ENCODE assay signal across 1 cellular context in the genomic region with DNA sequence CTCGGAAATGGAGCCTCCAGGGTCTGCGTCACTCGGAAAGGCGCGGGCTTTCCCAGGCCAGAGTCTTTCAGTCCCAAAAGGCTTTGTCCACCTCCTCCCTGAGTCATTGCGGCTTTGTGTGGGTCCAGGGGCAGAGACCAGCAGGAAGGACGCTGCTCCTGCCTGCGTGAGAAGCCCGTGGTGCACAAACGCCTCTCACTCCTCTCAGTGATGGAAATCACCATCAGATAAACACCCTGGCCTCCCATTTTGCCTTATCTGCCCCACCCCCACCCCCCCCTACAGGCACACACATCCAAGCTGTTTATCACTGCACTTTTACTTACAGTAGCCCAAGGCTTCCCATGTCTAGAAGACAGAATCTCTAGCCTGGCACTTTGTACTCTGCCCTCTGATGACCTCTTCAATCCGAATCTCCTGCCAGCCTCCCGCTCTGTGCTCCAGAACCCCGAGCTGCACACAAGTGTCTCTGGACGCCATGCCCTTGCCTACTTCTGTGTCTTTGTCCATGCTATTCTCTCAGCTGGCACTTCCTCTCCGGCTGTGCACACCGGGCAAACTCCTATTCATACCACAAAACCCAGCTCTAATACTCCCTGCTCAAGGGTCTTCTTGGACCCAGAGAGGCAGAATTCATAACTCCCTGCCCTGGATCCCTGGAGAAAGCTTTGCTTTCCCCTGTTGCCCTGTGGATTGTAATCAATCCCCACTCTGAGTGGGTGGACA.
TF ChIP-seq lines count a peak whose summit lies in the region.

No MANE protein-coding gene starts in this region.

TF ChIP-seq in K562, 482 proteins besides CTCF, POLR2A, EP300 and RAD21 (continued from another document and continues in another):
- TF ChIP-seq CTBP1 (IDR thresholded peaks at IDR 0.05; ENCODE audit: borderline replicate concordance) (peak; percentile 33; the same call in 1 of the 2 replicates), ZFP1 (CRISPR knock-in tag; IDR thresholded peaks at IDR 0.05) (no peak), ZSCAN32 (CRISPR knock-in tag; IDR thresholded peaks at IDR 0.05) (no peak), NCOA4 (IDR thresholded peaks at IDR 0.05; ENCODE audit: partially characterized antibody) (no peak), CCAR2 (IDR thresholded peaks at IDR 0.05; ENCODE audit: low read depth, low read length) (no peak), MEIS2 (IDR thresholded peaks at IDR 0.05; ENCODE audit: partially characterized antibody) (no peak), HNRNPL (IDR thresholded peaks at IDR 0.05; ENCODE audit: low read depth, low read length) (no peak), ZNF263 (CRISPR knock-in tag; IDR thresholded peaks at IDR 0.05; ENCODE audit: borderline replicate concordance) (no peak), CBX8 (IDR thresholded peaks at IDR 0.05; ENCODE audit: borderline replicate concordance, extremely low read depth, low read depth, low read length, poor library complexity, severe bottlenecking) (no peak), CHD2 (IDR thresholded peaks at IDR 0.05; ENCODE audit: low read depth, low read length) (no peak), ZNF436 (CRISPR knock-in tag; IDR thresholded peaks at IDR 0.05) (no peak), FOSL1 (tag; conservative IDR thresholded peaks at IDR 0.05) (peak; percentile 68), MTA1 (IDR thresholded peaks at IDR 0.05; ENCODE audit: borderline replicate concordance) (no peak), SAFB (IDR thresholded peaks at IDR 0.05; ENCODE audit: borderline replicate concordance, low read depth, low read length) (no peak), TAF1 (IDR thresholded peaks at IDR 0.05; ENCODE audit: control insufficient read depth, extremely low read depth, insufficient read depth, low read length, severe bottlenecking) (no peak), ZNF184 (CRISPR knock-in tag; IDR thresholded peaks at IDR 0.05) (no peak), JUND (IDR thresholded peaks at IDR 0.05; ENCODE audit: borderline replicate concordance, low read depth, low read length) (peak; percentile 54), JUND (tag; IDR thresholded peaks at IDR 0.05; ENCODE audit: borderline replicate concordance, low read depth, low read length) (no peak; the same call in 2 of the 3 replicates), TBP (optimal IDR thresholded peaks at IDR 0.05; ENCODE audit: low read depth, low read length) (no peak), TAF9B (IDR thresholded peaks at IDR 0.05; ENCODE audit: partially characterized antibody) (no peak), PRPF4 (IDR thresholded peaks at IDR 0.05; ENCODE audit: insufficient read depth, low read depth, low read length, poor library complexity, severe bottlenecking) (no peak), YY1 (IDR thresholded peaks at IDR 0.05; ENCODE audit: borderline replicate concordance in 1 of 3, control insufficient read depth in 1 of 3, extremely low read depth in 1 of 3, insufficient read depth in 3 of 3, insufficient read length in 1 of 3, insufficient replicate concordance in 2 of 3, low read depth in 1 of 3, low read length in 2 of 3) (no peak), TCFL5 (CRISPR knock-in tag; conservative IDR thresholded peaks at IDR 0.05) (no peak), HOXB6 (CRISPR knock-in tag; IDR thresholded peaks at IDR 0.05; ENCODE audit: borderline replicate concordance) (no peak), U2AF1 (optimal IDR thresholded peaks at IDR 0.05; ENCODE audit: low read depth, low read length) (no peak), SRSF1 (IDR thresholded peaks at IDR 0.05; ENCODE audit: low read depth, low read length) (no peak), ASH1L (IDR thresholded peaks at IDR 0.05; ENCODE audit: borderline replicate concordance, low read depth, partially characterized antibody) (no peak), FOXJ2 (tag; IDR thresholded peaks at IDR 0.05) (no peak), ETV5 (CRISPR knock-in tag; IDR thresholded peaks at IDR 0.05; ENCODE audit: low read depth) (no peak), SETDB1 (IDR thresholded peaks at IDR 0.05; ENCODE audit: low read length) (no peak), FOXK2 (conservative IDR thresholded peaks at IDR 0.05 in 1 of 2, IDR thresholded peaks at IDR 0.05 in 1 of 2; ENCODE audit: low read depth in 2 of 2) (no peak), NCOR1 (IDR thresholded peaks at IDR 0.05) (no peak), RUNX1 (IDR thresholded peaks at IDR 0.05; ENCODE audit: low read depth) (no peak), EP400 (IDR thresholded peaks at IDR 0.05) (no peak), SNIP1 (IDR thresholded peaks at IDR 0.05; ENCODE audit: low read depth) (no peak), STAT5B (CRISPR knock-in tag; IDR thresholded peaks at IDR 0.05) (no peak), RCOR1 (IDR thresholded peaks at IDR 0.05; ENCODE audit: borderline replicate concordance in 1 of 2, low read depth in 2 of 2, low read length in 2 of 2) (peak in 1 of 2 experiments; percentile 58; a peak in 1 of 4 replicates)
- TF ChIP-seq, protein P1, sequence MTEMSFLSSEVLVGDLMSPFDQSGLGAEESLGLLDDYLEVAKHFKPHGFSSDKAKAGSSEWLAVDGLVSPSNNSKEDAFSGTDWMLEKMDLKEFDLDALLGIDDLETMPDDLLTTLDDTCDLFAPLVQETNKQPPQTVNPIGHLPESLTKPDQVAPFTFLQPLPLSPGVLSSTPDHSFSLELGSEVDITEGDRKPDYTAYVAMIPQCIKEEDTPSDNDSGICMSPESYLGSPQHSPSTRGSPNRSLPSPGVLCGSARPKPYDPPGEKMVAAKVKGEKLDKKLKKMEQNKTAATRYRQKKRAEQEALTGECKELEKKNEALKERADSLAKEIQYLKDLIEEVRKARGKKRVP (CRISPR knock-in tag; IDR thresholded peaks at IDR 0.05), result no peak
- TF ChIP-seq, protein P2, sequence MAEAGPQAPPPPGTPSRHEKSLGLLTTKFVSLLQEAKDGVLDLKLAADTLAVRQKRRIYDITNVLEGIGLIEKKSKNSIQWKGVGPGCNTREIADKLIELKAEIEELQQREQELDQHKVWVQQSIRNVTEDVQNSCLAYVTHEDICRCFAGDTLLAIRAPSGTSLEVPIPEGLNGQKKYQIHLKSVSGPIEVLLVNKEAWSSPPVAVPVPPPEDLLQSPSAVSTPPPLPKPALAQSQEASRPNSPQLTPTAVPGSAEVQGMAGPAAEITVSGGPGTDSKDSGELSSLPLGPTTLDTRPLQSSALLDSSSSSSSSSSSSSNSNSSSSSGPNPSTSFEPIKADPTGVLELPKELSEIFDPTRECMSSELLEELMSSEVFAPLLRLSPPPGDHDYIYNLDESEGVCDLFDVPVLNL (CRISPR knock-in tag; IDR thresholded peaks at IDR 0.05; ENCODE audit: low read depth), result no peak
- TF ChIP-seq, protein P3, sequence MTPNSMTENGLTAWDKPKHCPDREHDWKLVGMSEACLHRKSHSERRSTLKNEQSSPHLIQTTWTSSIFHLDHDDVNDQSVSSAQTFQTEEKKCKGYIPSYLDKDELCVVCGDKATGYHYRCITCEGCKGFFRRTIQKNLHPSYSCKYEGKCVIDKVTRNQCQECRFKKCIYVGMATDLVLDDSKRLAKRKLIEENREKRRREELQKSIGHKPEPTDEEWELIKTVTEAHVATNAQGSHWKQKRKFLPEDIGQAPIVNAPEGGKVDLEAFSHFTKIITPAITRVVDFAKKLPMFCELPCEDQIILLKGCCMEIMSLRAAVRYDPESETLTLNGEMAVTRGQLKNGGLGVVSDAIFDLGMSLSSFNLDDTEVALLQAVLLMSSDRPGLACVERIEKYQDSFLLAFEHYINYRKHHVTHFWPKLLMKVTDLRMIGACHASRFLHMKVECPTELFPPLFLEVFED (CRISPR knock-in tag; conservative IDR thresholded peaks at IDR 0.05), result no peak
- TF ChIP-seq, protein P4, sequence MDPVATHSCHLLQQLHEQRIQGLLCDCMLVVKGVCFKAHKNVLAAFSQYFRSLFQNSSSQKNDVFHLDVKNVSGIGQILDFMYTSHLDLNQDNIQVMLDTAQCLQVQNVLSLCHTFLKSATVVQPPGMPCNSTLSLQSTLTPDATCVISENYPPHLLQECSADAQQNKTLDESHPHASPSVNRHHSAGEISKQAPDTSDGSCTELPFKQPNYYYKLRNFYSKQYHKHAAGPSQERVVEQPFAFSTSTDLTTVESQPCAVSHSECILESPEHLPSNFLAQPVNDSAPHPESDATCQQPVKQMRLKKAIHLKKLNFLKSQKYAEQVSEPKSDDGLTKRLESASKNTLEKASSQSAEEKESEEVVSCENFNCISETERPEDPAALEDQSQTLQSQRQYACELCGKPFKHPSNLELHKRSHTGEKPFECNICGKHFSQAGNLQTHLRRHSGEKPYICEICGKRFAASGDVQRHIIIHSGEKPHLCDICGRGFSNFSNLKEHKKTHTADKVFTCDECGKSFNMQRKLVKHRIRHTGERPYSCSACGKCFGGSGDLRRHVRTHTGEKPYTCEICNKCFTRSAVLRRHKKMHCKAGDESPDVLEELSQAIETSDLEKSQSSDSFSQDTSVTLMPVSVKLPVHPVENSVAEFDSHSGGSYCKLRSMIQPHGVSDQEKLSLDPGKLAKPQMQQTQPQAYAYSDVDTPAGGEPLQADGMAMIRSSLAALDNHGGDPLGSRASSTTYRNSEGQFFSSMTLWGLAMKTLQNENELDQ (CRISPR knock-in tag; IDR thresholded peaks at IDR 0.05; ENCODE audit: borderline replicate concordance), result no peak
- TF ChIP-seq, protein P5, sequence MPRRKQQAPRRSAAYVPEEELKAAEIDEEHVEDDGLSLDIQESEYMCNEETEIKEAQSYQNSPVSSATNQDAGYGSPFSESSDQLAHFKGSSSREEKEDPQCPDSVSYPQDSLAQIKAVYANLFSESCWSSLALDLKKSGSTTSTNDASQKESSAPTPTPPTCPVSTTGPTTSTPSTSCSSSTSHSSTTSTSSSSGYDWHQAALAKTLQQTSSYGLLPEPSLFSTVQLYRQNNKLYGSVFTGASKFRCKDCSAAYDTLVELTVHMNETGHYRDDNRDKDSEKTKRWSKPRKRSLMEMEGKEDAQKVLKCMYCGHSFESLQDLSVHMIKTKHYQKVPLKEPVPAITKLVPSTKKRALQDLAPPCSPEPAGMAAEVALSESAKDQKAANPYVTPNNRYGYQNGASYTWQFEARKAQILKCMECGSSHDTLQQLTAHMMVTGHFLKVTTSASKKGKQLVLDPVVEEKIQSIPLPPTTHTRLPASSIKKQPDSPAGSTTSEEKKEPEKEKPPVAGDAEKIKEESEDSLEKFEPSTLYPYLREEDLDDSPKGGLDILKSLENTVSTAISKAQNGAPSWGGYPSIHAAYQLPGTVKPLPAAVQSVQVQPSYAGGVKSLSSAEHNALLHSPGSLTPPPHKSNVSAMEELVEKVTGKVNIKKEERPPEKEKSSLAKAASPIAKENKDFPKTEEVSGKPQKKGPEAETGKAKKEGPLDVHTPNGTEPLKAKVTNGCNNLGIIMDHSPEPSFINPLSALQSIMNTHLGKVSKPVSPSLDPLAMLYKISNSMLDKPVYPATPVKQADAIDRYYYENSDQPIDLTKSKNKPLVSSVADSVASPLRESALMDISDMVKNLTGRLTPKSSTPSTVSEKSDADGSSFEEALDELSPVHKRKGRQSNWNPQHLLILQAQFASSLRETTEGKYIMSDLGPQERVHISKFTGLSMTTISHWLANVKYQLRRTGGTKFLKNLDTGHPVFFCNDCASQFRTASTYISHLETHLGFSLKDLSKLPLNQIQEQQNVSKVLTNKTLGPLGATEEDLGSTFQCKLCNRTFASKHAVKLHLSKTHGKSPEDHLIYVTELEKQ (CRISPR knock-in tag; IDR thresholded peaks at IDR 0.05), result no peak
- TF ChIP-seq, protein P6, sequence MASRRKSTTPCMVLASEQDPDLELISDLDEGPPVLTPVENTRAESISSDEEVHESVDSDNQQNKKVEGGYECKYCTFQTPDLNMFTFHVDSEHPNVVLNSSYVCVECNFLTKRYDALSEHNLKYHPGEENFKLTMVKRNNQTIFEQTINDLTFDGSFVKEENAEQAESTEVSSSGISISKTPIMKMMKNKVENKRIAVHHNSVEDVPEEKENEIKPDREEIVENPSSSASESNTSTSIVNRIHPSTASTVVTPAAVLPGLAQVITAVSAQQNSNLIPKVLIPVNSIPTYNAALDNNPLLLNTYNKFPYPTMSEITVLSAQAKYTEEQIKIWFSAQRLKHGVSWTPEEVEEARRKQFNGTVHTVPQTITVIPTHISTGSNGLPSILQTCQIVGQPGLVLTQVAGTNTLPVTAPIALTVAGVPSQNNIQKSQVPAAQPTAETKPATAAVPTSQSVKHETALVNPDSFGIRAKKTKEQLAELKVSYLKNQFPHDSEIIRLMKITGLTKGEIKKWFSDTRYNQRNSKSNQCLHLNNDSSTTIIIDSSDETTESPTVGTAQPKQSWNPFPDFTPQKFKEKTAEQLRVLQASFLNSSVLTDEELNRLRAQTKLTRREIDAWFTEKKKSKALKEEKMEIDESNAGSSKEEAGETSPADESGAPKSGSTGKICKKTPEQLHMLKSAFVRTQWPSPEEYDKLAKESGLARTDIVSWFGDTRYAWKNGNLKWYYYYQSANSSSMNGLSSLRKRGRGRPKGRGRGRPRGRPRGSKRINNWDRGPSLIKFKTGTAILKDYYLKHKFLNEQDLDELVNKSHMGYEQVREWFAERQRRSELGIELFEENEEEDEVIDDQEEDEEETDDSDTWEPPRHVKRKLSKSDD (conservative IDR thresholded peaks at IDR 0.05; ENCODE audit: low read length), result no peak
- TF ChIP-seq, protein P7, sequence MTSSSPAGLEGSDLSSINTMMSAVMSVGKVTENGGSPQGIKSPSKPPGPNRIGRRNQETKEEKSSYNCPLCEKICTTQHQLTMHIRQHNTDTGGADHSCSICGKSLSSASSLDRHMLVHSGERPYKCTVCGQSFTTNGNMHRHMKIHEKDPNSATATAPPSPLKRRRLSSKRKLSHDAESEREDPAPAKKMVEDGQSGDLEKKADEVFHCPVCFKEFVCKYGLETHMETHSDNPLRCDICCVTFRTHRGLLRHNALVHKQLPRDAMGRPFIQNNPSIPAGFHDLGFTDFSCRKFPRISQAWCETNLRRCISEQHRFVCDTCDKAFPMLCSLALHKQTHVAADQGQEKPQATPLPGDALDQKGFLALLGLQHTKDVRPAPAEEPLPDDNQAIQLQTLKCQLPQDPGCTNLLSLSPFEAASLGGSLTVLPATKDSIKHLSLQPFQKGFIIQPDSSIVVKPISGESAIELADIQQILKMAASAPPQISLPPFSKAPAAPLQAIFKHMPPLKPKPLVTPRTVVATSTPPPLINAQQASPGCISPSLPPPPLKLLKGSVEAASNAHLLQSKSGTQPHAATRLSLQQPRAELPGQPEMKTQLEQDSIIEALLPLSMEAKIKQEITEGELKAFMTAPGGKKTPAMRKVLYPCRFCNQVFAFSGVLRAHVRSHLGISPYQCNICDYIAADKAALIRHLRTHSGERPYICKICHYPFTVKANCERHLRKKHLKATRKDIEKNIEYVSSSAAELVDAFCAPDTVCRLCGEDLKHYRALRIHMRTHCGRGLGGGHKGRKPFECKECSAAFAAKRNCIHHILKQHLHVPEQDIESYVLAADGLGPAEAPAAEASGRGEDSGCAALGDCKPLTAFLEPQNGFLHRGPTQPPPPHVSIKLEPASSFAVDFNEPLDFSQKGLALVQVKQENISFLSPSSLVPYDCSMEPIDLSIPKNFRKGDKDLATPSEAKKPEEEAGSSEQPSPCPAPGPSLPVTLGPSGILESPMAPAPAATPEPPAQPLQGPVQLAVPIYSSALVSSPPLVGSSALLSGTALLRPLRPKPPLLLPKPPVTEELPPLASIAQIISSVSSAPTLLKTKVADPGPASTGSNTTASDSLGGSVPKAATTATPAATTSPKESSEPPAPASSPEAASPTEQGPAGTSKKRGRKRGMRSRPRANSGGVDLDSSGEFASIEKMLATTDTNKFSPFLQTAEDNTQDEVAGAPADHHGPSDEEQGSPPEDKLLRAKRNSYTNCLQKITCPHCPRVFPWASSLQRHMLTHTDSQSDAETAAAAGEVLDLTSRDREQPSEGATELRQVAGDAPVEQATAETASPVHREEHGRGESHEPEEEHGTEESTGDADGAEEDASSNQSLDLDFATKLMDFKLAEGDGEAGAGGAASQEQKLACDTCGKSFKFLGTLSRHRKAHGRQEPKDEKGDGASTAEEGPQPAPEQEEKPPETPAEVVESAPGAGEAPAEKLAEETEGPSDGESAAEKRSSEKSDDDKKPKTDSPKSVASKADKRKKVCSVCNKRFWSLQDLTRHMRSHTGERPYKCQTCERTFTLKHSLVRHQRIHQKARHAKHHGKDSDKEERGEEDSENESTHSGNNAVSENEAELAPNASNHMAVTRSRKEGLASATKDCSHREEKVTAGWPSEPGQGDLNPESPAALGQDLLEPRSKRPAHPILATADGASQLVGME (CRISPR knock-in tag; IDR thresholded peaks at IDR 0.05), result no peak
